Comparison of ENCODE assay signal across 8 cellular contexts in the genomic region with DNA sequence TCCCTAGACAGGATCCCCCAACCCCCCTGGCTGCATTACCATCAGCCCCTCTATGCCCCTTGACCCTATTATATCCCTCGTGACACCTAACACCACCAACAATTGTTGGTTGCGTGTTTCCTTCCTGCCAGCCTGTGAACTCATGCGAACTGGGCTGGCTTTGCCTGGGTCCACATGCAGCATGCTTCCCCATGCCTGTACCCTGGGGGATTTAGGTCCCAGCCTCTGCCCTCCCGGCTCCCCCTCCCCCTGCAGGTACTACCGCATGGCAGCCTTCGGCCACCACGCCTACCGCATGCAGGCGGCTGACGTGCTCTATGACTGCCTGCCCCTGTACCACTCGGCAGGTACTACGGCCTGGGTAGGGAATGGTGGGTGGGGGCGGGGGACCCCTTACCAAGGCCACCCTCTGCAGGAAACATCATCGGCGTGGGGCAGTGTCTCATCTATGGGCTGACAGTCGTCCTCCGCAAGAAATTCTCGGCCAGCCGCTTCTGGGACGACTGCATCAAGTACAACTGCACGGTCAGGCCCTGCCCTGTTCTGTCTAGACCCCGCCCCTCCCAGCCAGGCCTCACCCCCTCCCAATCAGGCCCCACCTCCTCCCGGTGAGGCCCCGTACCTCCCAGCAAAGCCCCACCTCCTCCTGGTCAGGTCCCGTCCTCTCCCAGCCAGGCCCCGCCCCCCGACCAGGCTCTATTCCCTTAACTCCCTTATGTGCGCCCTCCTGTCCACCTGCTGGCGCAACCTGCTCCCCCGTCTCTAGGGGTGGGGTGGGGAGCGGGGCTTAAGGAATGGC. TPM values are rescaled to one million over a fixed set of nuclear protein-coding genes. Genes with fewer than 3 reads are reported as not detected.
DNase-seq lines count a peak whose midpoint lies in the region; ATAC-seq and TF ChIP-seq lines count a peak whose summit lies in the region.

No MANE protein-coding gene starts in this region.

- intact Hi-C loops in colonic mucosa (cut with DNase I) = no loop called here

- H3K4me3 ChIP-seq in colonic mucosa = peak overlapping the region; percentile 26
- H3K4me3 ChIP-seq in mucosa of rectum (ENCODE audit: low read length in 2 of 2) = peak overlapping the region; percentile 67 to 68

- no peaks in the 10 kb centered on the region for H3K9me3 Mint-ChIP-seq in stimulated activated naive CD8-positive, alpha-beta T cell treated with anti-CD3 and anti-CD28 coated beads, Interleukin-15, amount 100 ng/mL, for 72 hours

- TF ChIP-seq CTCF in colonic mucosa (IDR thresholded peaks at IDR 0.05) = no peak

- peaks cover 4% of the 10 kb centered on the region for H3K4me1 ChIP-seq in colonic mucosa
- H3K4me1 ChIP-seq in mucosa of rectum (ENCODE audit: control insufficient read depth in 2 of 2, insufficient read depth in 2 of 2, low read length in 2 of 2) = peaks cover 14 to 15% of the 10 kb centered on the region in 2 donors

- H3K27ac ChIP-seq in colonic mucosa (no peak overlapping the region), mucosa of rectum (ENCODE audit: low read depth in 2 of 2, low read length in 2 of 2) (peak overlapping the region in 1 of 2 donors; percentile 23)

- H3K4me3 Mint-ChIP-seq in stimulated activated naive CD8-positive, alpha-beta T cell treated with anti-CD3 and anti-CD28 coated beads, Interleukin-15, amount 100 ng/mL, for 72 hours = peak overlapping the region; percentile 67 to 80

- H3K27ac Mint-ChIP-seq in stimulated activated naive CD8-positive, alpha-beta T cell treated with anti-CD3 and anti-CD28 coated beads, Interleukin-15, amount 100 ng/mL, for 72 hours = peak overlapping the region; percentile 73 to 94

- H3K9me3 ChIP-seq in colonic mucosa (no peaks in the 10 kb centered on the region), mucosa of rectum (ENCODE audit: control insufficient read depth in 2 of 2, low read length in 2 of 2) (no peaks in the 10 kb centered on the region)

- ATAC-seq in stimulated activated naive CD8-positive, alpha-beta T cell treated with anti-CD3 and anti-CD28 coated beads, Interleukin-15, amount 100 ng/mL, for 72 hours = peak; percentile 91

- TF ChIP-seq RAD21 in Ishikawa (IDR thresholded peaks at IDR 0.05; ENCODE audit: low read depth) = peak; percentile 33; the same call in 1 of the 2 replicates

- no peaks in the 10 kb centered on the region for H3K36me3 ChIP-seq in colonic mucosa
- H3K36me3 ChIP-seq in mucosa of rectum (ENCODE audit: control insufficient read depth in 2 of 2, insufficient read depth in 2 of 2, low read length in 2 of 2) = peaks cover 0 to 2% of the 10 kb centered on the region in 2 donors

- H3K9ac ChIP-seq in colonic mucosa (ENCODE audit: low read depth in 2 of 2, low read length in 2 of 2) (peak overlapping the region; percentile 40 to 63), mucosa of rectum (ENCODE audit: low read depth in 1 of 2, low read length in 2 of 2) (peak overlapping the region; percentile 26 to 34)

- no peak for TF ChIP-seq EP300 in Ishikawa (IDR thresholded peaks at IDR 0.05; ENCODE audit: borderline replicate concordance)

- H3K27me3 ChIP-seq in colonic mucosa (no peaks in the 10 kb centered on the region), mucosa of rectum (ENCODE audit: control insufficient read depth in 2 of 2, insufficient read depth in 2 of 2, low read length in 2 of 2) (no peaks in the 10 kb centered on the region)

- DNase-seq in COLO668 (lab: John Stamatoyannopoulos, UW; ENCODE audit: unreplicated experiment) = peak; percentile 73
- DNase-seq in activated CD4-positive, CD25-positive, alpha-beta regulatory T cell treated with anti-CD3 and anti-CD28 coated beads, Interleukin-2, amount 50 U/mL, for 72 hours = peak; percentile 51
- DNase-seq in colonic mucosa = peak; percentile 94
- peak; percentile 71 to 77 for DNase-seq in stimulated activated naive CD8-positive, alpha-beta T cell treated with anti-CD3 and anti-CD28 coated beads, Interleukin-15, amount 100 ng/mL, for 72 hours
- no peak for DNase-seq in Ammon's horn (ENCODE audit: low spot score)
- no peak for DNase-seq in NCI-H1694 treated with DMSO at 0.1 percent for 48 hours (lab: John Stamatoyannopoulos, UW)

- H3K4me1 Mint-ChIP-seq in stimulated activated naive CD8-positive, alpha-beta T cell treated with anti-CD3 and anti-CD28 coated beads, Interleukin-15, amount 100 ng/mL, for 72 hours = peaks cover 48% of the 10 kb centered on the region

- H3K27me3 Mint-ChIP-seq in stimulated activated naive CD8-positive, alpha-beta T cell treated with anti-CD3 and anti-CD28 coated beads, Interleukin-15, amount 100 ng/mL, for 72 hours = no peaks in the 10 kb centered on the region

TF ChIP-seq in Ishikawa, 13 proteins besides CTCF, POLR2A, EP300 and RAD21:
- TF ChIP-seq YY1 (IDR thresholded peaks at IDR 0.05; ENCODE audit: low read depth) (0 out of 2 replicates have a peak, but pooled peaks have one; percentile 16), ZBTB7A (IDR thresholded peaks at IDR 0.05; ENCODE audit: low read depth) (no peak; the same call in 1 of the 2 replicates)
- TF ChIP-seq, protein P1, sequence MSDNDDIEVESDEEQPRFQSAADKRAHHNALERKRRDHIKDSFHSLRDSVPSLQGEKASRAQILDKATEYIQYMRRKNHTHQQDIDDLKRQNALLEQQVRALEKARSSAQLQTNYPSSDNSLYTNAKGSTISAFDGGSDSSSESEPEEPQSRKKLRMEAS (IDR thresholded peaks at IDR 0.05) = peak; percentile 95

RNA-seq across cellular contexts. Expression of a gene that starts 18.5 kb away (rescaled TPM):
- 1 to 10 TPM; 4.2 to 5.1 TPM for total RNA-seq in colonic mucosa

RNA-seq across cellular contexts. Expression of a gene that starts 22.7 kb away (rescaled TPM):
- 100 to 1,000 TPM in 1 of 2 donors, 10 to 100 TPM in 1; 93.0 to 114 TPM for total RNA-seq in colonic mucosa

RNA-seq across cellular contexts. Expression of a gene that starts 28.1 kb away (rescaled TPM):
- total RNA-seq in colonic mucosa = not detected

RNA-seq across cellular contexts. Expression of a gene that starts 40.3 kb away (rescaled TPM):
- total RNA-seq in colonic mucosa = not detected

Comparison
In these comparisons a context has a peak if more than half of its experiments do, and no peak if none do; other contexts are left out.
1. DNase-seq: peak in COLO668 (single experiment), activated CD4-positive, CD25-positive, alpha-beta regulatory T cell treated with anti-CD3 and anti-CD28 coated beads, Interleukin-2, amount 50 U/mL, for 72 hours (single experiment), colonic mucosa (single experiment) and stimulated activated naive CD8-positive, alpha-beta T cell treated with anti-CD3 and anti-CD28 coated beads, Interleukin-15, amount 100 ng/mL, for 72 hours (2 of 2); none in Ammon's horn (single experiment) and NCI-H1694 treated with DMSO at 0.1 percent for 48 hours (single experiment).